ENCODE assay signal across 36 cellular contexts in genomic region chr1:220299337-220299736, GRCh38.
"Had no signal": no experiment of that assay in that cellular context is flagged by ENCODE, and none has a peak within 500 bp of the region (broad histone marks: within the 10 kb centered on the region; RNA-seq: fewer than 3 reads in every experiment).

No MANE protein-coding gene starts in this region.

- H3K9me3 Mint-ChIP-seq: activated B cell treated with CpG ODN at 0.5 μM for 24 hours; activated CD4-positive, alpha-beta memory T cell treated with anti-CD3 and anti-CD28 coated beads for 36 hours; activated naive CD4-positive, alpha-beta T cell treated with anti-CD3 and anti-CD28 coated beads for 36 hours; activated naive CD4-positive, alpha-beta T cell treated with anti-CD3 and anti-CD28 coated beads, Interleukin-2, amount 50 U/mL, for 72 hours; activated T-cell treated with anti-CD3 and anti-CD28 coated beads, Interleukin-2, amount 50 U/mL, for 4 hours; activated T-helper 1 cell treated with anti-CD3 and anti-CD28 coated beads, Interleukin-12 subunit alpha, Interleukin-12 subunit beta, Interleukin-2, Interleukin-4 antibody, amounts not matched to agents 30 ng/mL and 10 ng/mL and 1 ng/mL, durations not matched to agents 14 hours and 24 hours and 36 hours had no signal

- H3K27ac Mint-ChIP-seq: activated B cell treated with CpG ODN at 0.5 μM for 24 hours; activated CD4-positive, alpha-beta memory T cell treated with anti-CD3 and anti-CD28 coated beads for 36 hours; activated naive CD4-positive, alpha-beta T cell treated with anti-CD3 and anti-CD28 coated beads for 36 hours; activated naive CD4-positive, alpha-beta T cell treated with anti-CD3 and anti-CD28 coated beads, Interleukin-2, amount 50 U/mL, for 72 hours; activated T-helper 1 cell treated with anti-CD3 and anti-CD28 coated beads, Interleukin-12 subunit alpha, Interleukin-12 subunit beta, Interleukin-2, Interleukin-4 antibody, amounts not matched to agents 30 ng/mL and 10 ng/mL and 1 ng/mL, durations not matched to agents 14 hours and 24 hours and 36 hours; IgD-negative memory B cell had no signal

- H3K9me3 ChIP-seq: adrenal gland, MG63 had no signal

- H3K27me3 ChIP-seq: adrenal gland, cardiac muscle cell had no signal

- H3K36me3 ChIP-seq: adrenal gland, cardiac muscle cell, MG63 had no signal

- ATAC-seq: activated naive CD4-positive, alpha-beta T cell treated with anti-CD3 and anti-CD28 coated beads, Interleukin-2, amount 50 U/mL, for 72 hours; activated T-cell treated with anti-CD3 and anti-CD28 coated beads, Interleukin-2, amount 50 U/mL, for 4 hours; Right ventricle myocardium inferior had no signal

- H3K27ac ChIP-seq: cardiac muscle cell, RWPE1 had no signal

- DNase-seq: activated B cell treated with CpG ODN at 0.5 μM for 24 hours; activated CD4-positive, alpha-beta memory T cell treated with anti-CD3 and anti-CD28 coated beads for 36 hours; activated CD4-positive, alpha-beta T cell treated with anti-CD3 and anti-CD28 coated beads for 4 hours; activated CD4-positive, alpha-beta T cell treated with anti-CD3 and anti-CD28 coated beads, Interleukin-2, amount 50 U/mL, for 1 hour; activated CD4-positive, CD25-positive, alpha-beta regulatory T cell treated with anti-CD3 and anti-CD28 coated beads, Interleukin-2, amount 50 U/mL, for 72 hours; activated CD8-positive, alpha-beta memory T cell treated with anti-CD3 and anti-CD28 coated beads, Interleukin-2, amount 50 U/mL, for 4 hours; activated gamma-delta T cell treated with Interleukin-2 at 50 U/mL for 16 hours; activated naive CD4-positive, alpha-beta T cell treated with anti-CD3 and anti-CD28 coated beads for 36 hours; activated T-cell treated with anti-CD3 and anti-CD28 coated beads for 4 hours; activated T-cell treated with anti-CD3 and anti-CD28 coated beads, Interleukin-2, amount 50 U/mL, for 4 hours; adrenal gland; Kasumi-1; KG1; MG63; NCI-H1048; NCI-H146; NCI-H187; NCI-H2029 treated with DMSO at 0.1 percent for 48 hours; NCI-H2107; NCI-H2171; NCI-H510A; NCI-H526; NCI-H748 treated with DMSO at 0.1 percent for 48 hours; NK-92 treated with Interleukin-12 subunit alpha and Interleukin-12 subunit beta, amount 100 ng/mL, for 24 hours; PC-9; SW 1271; T-helper 1 cell; T-helper 2 cell; T-helper 9 cell had no signal

- FAIRE-seq: RCC 7860 had no signal

- H3K4me1 Mint-ChIP-seq: activated B cell treated with CpG ODN at 0.5 μM for 24 hours had no signal

- H3K4me2 ChIP-seq: PC-9 had no signal

- H3K4me3 ChIP-seq: adrenal gland, cardiac muscle cell, MG63, PC-9 had no signal

- H3K4me3 Mint-ChIP-seq: activated B cell treated with CpG ODN at 0.5 μM for 24 hours; activated CD4-positive, alpha-beta memory T cell treated with anti-CD3 and anti-CD28 coated beads for 36 hours; activated naive CD4-positive, alpha-beta T cell treated with anti-CD3 and anti-CD28 coated beads for 36 hours; activated T-cell treated with anti-CD3 and anti-CD28 coated beads, Interleukin-2, amount 50 U/mL, for 4 hours; activated T-helper 1 cell treated with anti-CD3 and anti-CD28 coated beads, Interleukin-12 subunit alpha, Interleukin-12 subunit beta, Interleukin-2, Interleukin-4 antibody, amounts not matched to agents 30 ng/mL and 10 ng/mL and 1 ng/mL, durations not matched to agents 14 hours and 24 hours and 36 hours; IgD-negative memory B cell had no signal
